37 cellular contexts compared by ENCODE assay signal in the genomic region with DNA sequence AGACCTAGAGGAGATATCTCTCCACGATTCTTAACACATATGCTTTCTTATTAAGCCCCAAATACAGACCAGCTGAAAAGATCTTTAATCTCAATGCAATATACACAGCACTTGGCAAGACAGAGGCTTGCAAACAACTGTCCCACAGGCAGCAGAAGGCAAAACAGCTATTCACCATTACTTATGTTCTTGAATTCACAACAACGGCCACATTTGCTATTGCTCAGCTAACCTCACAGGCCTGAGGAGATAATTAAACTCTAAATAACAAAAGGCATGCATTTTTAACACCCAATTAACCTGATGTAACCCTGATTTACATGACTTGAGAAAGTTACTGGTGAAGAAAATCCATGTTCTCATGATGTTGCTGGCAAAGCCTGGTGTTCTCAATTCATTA.
DNase-seq lines count a peak whose midpoint lies in the region; ATAC-seq and TF ChIP-seq lines count a peak whose summit lies in the region.
"Had no signal": no experiment of that assay in that cellular context is flagged by ENCODE, and none has a peak within 500 bp of the region (broad histone marks: within the 10 kb centered on the region; RNA-seq: fewer than 3 reads in every experiment).

No MANE protein-coding gene starts in this region.

- H2AFZ ChIP-seq in GM23338: no peak overlapping the region

- DNase-seq in GM23338 (ENCODE audit: low spot score) (peak; percentile 51), NCI-H82 treated with DMSO at 0.1 percent for 48 hours (lab: John Stamatoyannopoulos, UW; ENCODE audit: unreplicated experiment) (peak; percentile 42), retinal pigment epithelial cell (ENCODE audit: low read depth) (peak; percentile 10), GM03348 (ENCODE audit: low spot score) (no peak), GM10266 (ENCODE audit: extremely low spot score) (no peak)
- DNase-seq: ACHN; activated CD4-positive, alpha-beta memory T cell treated with anti-CD3 and anti-CD28 coated beads for 36 hours; activated CD4-positive, alpha-beta T cell treated with anti-CD3 and anti-CD28 coated beads for 1 hour; activated naive CD4-positive, alpha-beta T cell; activated naive CD8-positive, alpha-beta T cell treated with anti-CD3 and anti-CD28 coated beads, Interleukin-2, amount 50 U/mL, for 24 hours; caudate nucleus; CD8-positive, alpha-beta memory T cell; cortex of kidney; DMS153; effector memory CD4-positive, alpha-beta T cell; erythroblast; HFFc6; KG1; kidney; MG63; natural killer cell; NCI-H1105; NCI-H187; NCI-H2171; NCI-H510A treated with DMSO at 0.1 percent for 48 hours; ovary; PC-3; retina; SK-N-SH; stimulated activated CD4-positive, alpha-beta T cell treated with anti-CD3 and anti-CD28 coated beads, Interleukin-1b, Interleukin-23, amount 100 ng/mL, for 48 hours had no signal

- no peak overlapping the region for H3K27ac ChIP-seq in GM23338 (ENCODE audit: low read depth)
- peak overlapping the region; percentile 15 for H3K27ac ChIP-seq in iPS-18a (ENCODE audit: low read length)
- H3K27ac ChIP-seq: ovary, vagina had no signal

- H3K4me1 ChIP-seq in GM23338 (ENCODE audit: insufficient read depth): peaks cover 7% of the 10 kb centered on the region; the same call in 1 of the 2 replicates
- peaks cover 13% of the 10 kb centered on the region for H3K4me1 ChIP-seq in iPS-18a (ENCODE audit: control insufficient read depth, low read depth, low read length)
- H3K4me1 ChIP-seq: vagina had no signal

- no peak overlapping the region for H3K4me3 Mint-ChIP-seq in GM23338
- H3K4me3 Mint-ChIP-seq: activated CD4-positive, alpha-beta memory T cell treated with anti-CD3 and anti-CD28 coated beads for 36 hours; activated naive CD8-positive, alpha-beta T cell treated with anti-CD3 and anti-CD28 coated beads, Interleukin-2, amount 50 U/mL, for 24 hours; B cell; CD8-positive, alpha-beta memory T cell; HFFc6; natural killer cell; stimulated activated naive CD8-positive, alpha-beta T cell treated with anti-CD3 and anti-CD28 coated beads, Interleukin-15, Interleukin-2, amounts not matched to agents 100 ng/mL and 50 ng/mL, for 24 hours; T-helper 1 cell treated with Interleukin-12 subunit alpha and Interleukin-12 subunit beta and Interleukin-4 antibody, amounts not matched to agents 30 μg/mL and 1 μg/mL, for 36 hours had no signal

- no peaks in the 10 kb centered on the region for H4K20me1 ChIP-seq in GM23338 (replicated peaks; ENCODE audit: insufficient read depth)

- H3K36me3 ChIP-seq in GM23338 (ENCODE audit: insufficient read depth): peaks cover 8% of the 10 kb centered on the region; the same call in 1 of the 2 replicates
- no peaks in the 10 kb centered on the region for H3K36me3 ChIP-seq in iPS-18a (ENCODE audit: control insufficient read depth, low read depth, low read length)
- H3K36me3 ChIP-seq: MG63, ovary, vagina had no signal

- H3K9ac ChIP-seq in iPS-18a (ENCODE audit: low read length): no peak overlapping the region
- H3K9ac ChIP-seq: SK-N-SH had no signal

- H3K9me3 ChIP-seq in iPS-18a (ENCODE audit: control insufficient read depth, low read depth, low read length): no peaks in the 10 kb centered on the region
- H3K9me3 ChIP-seq: MG63, SK-N-SH, vagina had no signal

- no peaks in the 10 kb centered on the region for H3K9me2 ChIP-seq in GM23338 (ENCODE audit: insufficient read depth)
- H3K9me2 ChIP-seq: SK-N-SH had no signal

- H3K27ac Mint-ChIP-seq in GM23338: peak overlapping the region; percentile 95
- H3K27ac Mint-ChIP-seq: activated CD4-positive, alpha-beta memory T cell treated with anti-CD3 and anti-CD28 coated beads for 36 hours; activated naive CD8-positive, alpha-beta T cell treated with anti-CD3 and anti-CD28 coated beads, Interleukin-2, amount 50 U/mL, for 24 hours; B cell; CD8-positive, alpha-beta memory T cell; HFFc6; natural killer cell; stimulated activated naive CD8-positive, alpha-beta T cell treated with anti-CD3 and anti-CD28 coated beads, Interleukin-15, Interleukin-2, amounts not matched to agents 100 ng/mL and 50 ng/mL, for 24 hours; T-helper 1 cell treated with Interleukin-12 subunit alpha and Interleukin-12 subunit beta and Interleukin-4 antibody, amounts not matched to agents 30 μg/mL and 1 μg/mL, for 36 hours had no signal

- TF ChIP-seq CTCF in GM23338 (conservative IDR thresholded peaks at IDR 0.05; ENCODE audit: low read depth in 2 of 2): no peak
- no peak for TF ChIP-seq CTCF in retinal pigment epithelial cell (conservative IDR thresholded peaks at IDR 0.05; ENCODE audit: low read depth, low read length)
- no peak for TF ChIP-seq CTCF in GM10266 (IDR thresholded peaks at IDR 0.05; ENCODE audit: control insufficient read depth, insufficient read depth, low read depth, missing control alignments)

- no peaks in the 10 kb centered on the region for H3K79me2 ChIP-seq in GM23338 (replicated peaks; ENCODE audit: insufficient read depth)

- no peaks in the 10 kb centered on the region for H3K27me3 ChIP-seq in GM23338 (ENCODE audit: insufficient read depth)
- H3K27me3 ChIP-seq in iPS-18a (ENCODE audit: control insufficient read depth, insufficient read depth, low read length): no peaks in the 10 kb centered on the region
- H3K27me3 ChIP-seq: MG63, ovary, vagina had no signal

- H3K4me2 ChIP-seq in GM23338: 0 out of 2 replicates have a peak overlapping the region, but pooled peaks have one; percentile 8
- H3K4me2 ChIP-seq: SK-N-SH had no signal

- H3K27me3 Mint-ChIP-seq in GM23338 (ENCODE audit: insufficient read depth, low read depth, poor library complexity): no peaks in the 10 kb centered on the region
- H3K27me3 Mint-ChIP-seq: activated CD4-positive, alpha-beta memory T cell treated with anti-CD3 and anti-CD28 coated beads for 36 hours; activated naive CD8-positive, alpha-beta T cell treated with anti-CD3 and anti-CD28 coated beads, Interleukin-2, amount 50 U/mL, for 24 hours; B cell; CD8-positive, alpha-beta memory T cell; stimulated activated naive CD8-positive, alpha-beta T cell treated with anti-CD3 and anti-CD28 coated beads, Interleukin-15, Interleukin-2, amounts not matched to agents 100 ng/mL and 50 ng/mL, for 24 hours had no signal

- H3F3A ChIP-seq in GM23338 (replicated peaks; ENCODE audit: low read depth): no peaks in the 10 kb centered on the region

- H3K9me3 Mint-ChIP-seq in GM23338: peaks cover 9% of the 10 kb centered on the region; the same call in 1 of the 3 replicates
- H3K9me3 Mint-ChIP-seq: activated CD4-positive, alpha-beta memory T cell treated with anti-CD3 and anti-CD28 coated beads for 36 hours; HFFc6; natural killer cell; stimulated activated naive CD8-positive, alpha-beta T cell treated with anti-CD3 and anti-CD28 coated beads, Interleukin-15, Interleukin-2, amounts not matched to agents 100 ng/mL and 50 ng/mL, for 24 hours; T-helper 1 cell treated with Interleukin-12 subunit alpha and Interleukin-12 subunit beta and Interleukin-4 antibody, amounts not matched to agents 30 μg/mL and 1 μg/mL, for 36 hours had no signal

- peaks cover 15% of the 10 kb centered on the region for H3K4me1 Mint-ChIP-seq in GM23338
- H3K4me1 Mint-ChIP-seq: activated naive CD8-positive, alpha-beta T cell treated with anti-CD3 and anti-CD28 coated beads, Interleukin-2, amount 50 U/mL, for 24 hours; B cell; CD8-positive, alpha-beta memory T cell; natural killer cell had no signal

- H3K4me3 ChIP-seq in GM23338 (no peak overlapping the region), iPS-18a (ENCODE audit: low read length) (peak overlapping the region; percentile 32), retinal pigment epithelial cell (ENCODE audit: low read length) (no peak overlapping the region)
- H3K4me3 ChIP-seq: MG63, ovary, vagina had no signal

- peak; percentile 85 for ATAC-seq in GM23338
- ATAC-seq in HG03108 (IDR thresholded peaks at IDR 0.05; ENCODE audit: unreplicated experiment): no peak
- ATAC-seq in GM19455 (IDR thresholded peaks at IDR 0.05; ENCODE audit: unreplicated experiment): no peak
- ATAC-seq: activated naive CD8-positive, alpha-beta T cell treated with anti-CD3 and anti-CD28 coated beads, Interleukin-2, amount 50 U/mL, for 24 hours; natural killer cell; PC-3 had no signal

- H3K36me3 Mint-ChIP-seq in GM23338 (ENCODE audit: low read depth): peaks cover 5% of the 10 kb centered on the region; the same call in 2 of the 3 replicates
- H3K36me3 Mint-ChIP-seq: activated CD4-positive, alpha-beta memory T cell treated with anti-CD3 and anti-CD28 coated beads for 36 hours; CD8-positive, alpha-beta memory T cell; natural killer cell had no signal

TF ChIP-seq in GM23338, 12 proteins besides CTCF, POLR2A, EP300 and RAD21 (continues in another document):
- TF ChIP-seq EZH2 (IDR thresholded peaks at IDR 0.05; ENCODE audit: low read depth, unreplicated experiment): no peak

Comparison
In these comparisons a context has a peak if more than half of its experiments do, and no peak if none do; other contexts are left out.
1. DNase-seq: peak in GM23338 (single experiment), NCI-H82 treated with DMSO at 0.1 percent for 48 hours (single experiment) and retinal pigment epithelial cell (single experiment); none in GM03348 (single experiment) and GM10266 (single experiment).